In the genomic region with DNA sequence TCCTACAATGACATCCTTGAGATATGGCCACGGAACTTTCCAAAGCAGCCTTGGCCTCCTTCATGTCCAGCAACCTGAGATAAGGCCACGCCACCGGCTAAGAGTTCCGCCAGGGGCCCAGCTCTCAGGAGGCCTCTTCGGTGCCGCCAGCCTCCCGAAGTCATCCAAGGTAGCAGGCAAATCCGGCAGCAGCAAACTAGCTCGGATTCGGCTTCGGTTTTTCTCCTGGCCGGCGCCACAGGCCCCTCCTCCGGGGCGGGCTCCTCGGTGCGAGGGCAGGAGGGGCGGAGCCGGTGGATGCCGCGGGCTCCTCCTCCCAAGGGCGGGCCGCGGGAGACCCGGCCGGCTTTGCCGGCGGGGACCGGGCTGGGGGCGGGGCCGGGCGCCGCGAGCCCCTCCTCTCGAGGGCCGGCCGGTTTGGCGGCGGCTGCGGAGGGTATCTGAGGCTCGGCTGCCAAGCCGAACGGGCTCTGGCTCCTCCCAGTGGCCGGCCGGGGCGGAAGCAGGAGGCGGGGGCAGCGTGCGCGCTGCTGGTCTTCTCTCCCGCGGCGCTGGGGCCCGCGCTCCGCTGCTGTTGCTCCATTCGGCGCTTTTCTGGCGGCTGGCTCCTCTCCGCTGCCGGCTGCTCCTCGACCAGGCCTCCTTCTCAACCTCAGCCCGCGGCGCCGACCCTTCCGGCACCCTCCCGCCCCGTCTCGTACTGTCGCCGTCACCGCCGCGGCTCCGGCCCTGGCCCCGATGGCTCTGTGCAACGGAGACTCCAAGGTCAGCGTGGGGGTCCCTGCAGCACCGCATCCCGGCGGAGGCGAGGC, we compare ENCODE assay signal across 8 cellular contexts. TPM values are rescaled to one million over a fixed set of nuclear protein-coding genes. Genes with fewer than 3 reads are reported as not detected.
DNase-seq lines count a peak whose midpoint lies in the region; ATAC-seq, FAIRE-seq and TF ChIP-seq lines count a peak whose summit lies in the region.

A gene (plus strand): TSS at position 518 of the 812 bp plus-strand sequence. CDS start 221 bp downstream, at position 739.

- H3K27me3 ChIP-seq in BE2C = no peaks in the 10 kb centered on the region
- H3K27me3 ChIP-seq in layer of hippocampus (ENCODE audit: control insufficient read depth, insufficient read depth, low read length) = no peaks in the 10 kb centered on the region

- H3K9me3 ChIP-seq in BE2C = no peaks in the 10 kb centered on the region

- ATAC-seq in HG03457 (IDR thresholded peaks at IDR 0.05; ENCODE audit: unreplicated experiment) = peak; percentile 91

- peaks cover 6% of the 10 kb centered on the region; the same call in 1 of the 2 replicates for H3K4me1 ChIP-seq in BE2C

- TF ChIP-seq CTCF in BE2C (IDR thresholded peaks at IDR 0.05; ENCODE audit: low read depth, low read length) = peak; percentile 31

- peak within 1 kb of the TSS; percentile 92 for H3K4me3 ChIP-seq in BE2C (ENCODE audit: low read depth, low read length)

- H3K36me3 ChIP-seq in BE2C = peaks cover 6% of the 10 kb centered on the region; the same call in 1 of the 2 replicates

- peak; percentile 80 for FAIRE-seq in GM19239 (lab: Jason Lieb, UNC)

- H3K27ac ChIP-seq in cingulate gyrus (ENCODE audit: low read depth, low read length) = peak within 1 kb of the TSS; percentile 85
- H3K27ac ChIP-seq in layer of hippocampus (ENCODE audit: low read depth, low read length) = peak within 1 kb of the TSS; percentile 92

- DNase-seq in BE2C = peak; percentile 97
- peak; percentile 87 for DNase-seq in GM19239 (ENCODE audit: insufficient read length, low spot score)
- peak; percentile 94 to 97 for DNase-seq in NCI-H524 (lab: John Stamatoyannopoulos, UW)
- peak; percentile 92 to 94 for DNase-seq in activated CD4-positive, alpha-beta T cell treated with anti-CD3 and anti-CD28 coated beads for 4 hours
- DNase-seq in stimulated activated CD4-positive, alpha-beta T cell treated with anti-CD3 and anti-CD28 coated beads, Interleukin-1b, Interleukin-23, amount 100 ng/mL, for 4 hours (ENCODE audit: low read depth in 2 of 2) = peak; percentile 93 to 96

RNA-seq across cellular contexts. Expression of the gene that starts here (rescaled TPM):
- 18.0 TPM for polyA plus RNA-seq in BE2C (2012; ENCODE audit: insufficient read depth, insufficient read length, low read depth)

Comparison
In these comparisons a context has a peak if more than half of its experiments do, and no peak if none do; other contexts are left out.
1. Peak in every context shown above with its lines: DNase-seq, ATAC-seq, H3K4me3 ChIP-seq and H3K27ac ChIP-seq.